In the genomic region with DNA sequence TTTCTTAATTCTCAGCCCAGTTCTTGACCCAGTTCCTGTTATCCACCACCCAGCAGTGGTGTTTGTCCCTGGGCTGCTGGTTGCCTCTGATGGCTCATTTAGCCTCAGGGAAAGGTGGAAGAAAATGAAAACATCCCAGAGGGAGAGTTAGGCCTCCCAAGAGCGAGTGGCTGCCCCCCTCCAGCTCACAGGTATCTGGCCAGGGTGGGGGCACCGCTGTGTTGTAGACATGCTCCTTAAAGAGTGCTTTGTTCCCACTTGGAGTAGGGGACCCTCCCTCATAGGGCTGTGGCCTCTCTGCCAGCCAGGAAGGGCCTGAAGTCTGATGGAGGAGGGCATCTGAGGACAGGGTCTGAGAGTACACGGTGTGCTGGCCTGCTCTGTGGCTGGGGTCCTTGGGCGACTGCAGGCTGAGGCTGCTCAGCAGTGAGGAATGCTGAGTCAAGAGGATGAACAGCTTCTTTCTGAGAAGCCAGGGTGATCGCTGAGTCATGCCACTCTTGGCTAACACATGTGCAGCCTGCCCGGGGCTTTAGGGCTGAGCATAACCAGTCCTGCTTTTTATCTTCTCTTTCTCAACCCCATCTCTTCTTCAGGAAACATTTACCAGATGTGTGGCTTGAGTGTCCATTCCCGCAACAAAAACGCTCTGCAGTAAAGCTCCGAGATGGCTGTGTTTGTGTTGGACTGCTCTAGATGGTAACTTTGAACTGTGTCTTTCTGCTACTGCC, we compare ENCODE assay signal across 1 cellular context.
TF ChIP-seq lines count a peak whose summit lies in the region.

No MANE protein-coding gene starts in this region.

TF ChIP-seq in IMR-90, 13 proteins besides CTCF, POLR2A, EP300 and RAD21:
- peak; percentile 95 for TF ChIP-seq MAFK (IDR thresholded peaks at IDR 0.05; ENCODE audit: low read depth, low read length)
- TF ChIP-seq, protein P1, sequence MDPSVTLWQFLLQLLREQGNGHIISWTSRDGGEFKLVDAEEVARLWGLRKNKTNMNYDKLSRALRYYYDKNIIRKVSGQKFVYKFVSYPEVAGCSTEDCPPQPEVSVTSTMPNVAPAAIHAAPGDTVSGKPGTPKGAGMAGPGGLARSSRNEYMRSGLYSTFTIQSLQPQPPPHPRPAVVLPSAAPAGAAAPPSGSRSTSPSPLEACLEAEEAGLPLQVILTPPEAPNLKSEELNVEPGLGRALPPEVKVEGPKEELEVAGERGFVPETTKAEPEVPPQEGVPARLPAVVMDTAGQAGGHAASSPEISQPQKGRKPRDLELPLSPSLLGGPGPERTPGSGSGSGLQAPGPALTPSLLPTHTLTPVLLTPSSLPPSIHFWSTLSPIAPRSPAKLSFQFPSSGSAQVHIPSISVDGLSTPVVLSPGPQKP (IDR thresholded peaks at IDR 0.05; ENCODE audit: borderline replicate concordance, low read depth, low read length) = no peak
- TF ChIP-seq MXI1 (IDR thresholded peaks at IDR 0.05; ENCODE audit: borderline replicate concordance, low read depth, low read length) = peak; percentile 98; the same call in 1 of the 2 replicates
- peak; percentile 77; the same call in 1 of the 2 replicates for TF ChIP-seq CHD1 (IDR thresholded peaks at IDR 0.05; ENCODE audit: low read depth, low read length)
- TF ChIP-seq, protein P2, sequence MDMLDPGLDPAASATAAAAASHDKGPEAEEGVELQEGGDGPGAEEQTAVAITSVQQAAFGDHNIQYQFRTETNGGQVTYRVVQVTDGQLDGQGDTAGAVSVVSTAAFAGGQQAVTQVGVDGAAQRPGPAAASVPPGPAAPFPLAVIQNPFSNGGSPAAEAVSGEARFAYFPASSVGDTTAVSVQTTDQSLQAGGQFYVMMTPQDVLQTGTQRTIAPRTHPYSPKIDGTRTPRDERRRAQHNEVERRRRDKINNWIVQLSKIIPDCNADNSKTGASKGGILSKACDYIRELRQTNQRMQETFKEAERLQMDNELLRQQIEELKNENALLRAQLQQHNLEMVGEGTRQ (IDR thresholded peaks at IDR 0.05; ENCODE audit: low read depth, low read length) = no peak
- TF ChIP-seq SMC3 (IDR thresholded peaks at IDR 0.05; ENCODE audit: low read depth, low read length) = no peak; the same call in 1 of the 2 replicates
- no peak for TF ChIP-seq RFX5 (IDR thresholded peaks at IDR 0.05; ENCODE audit: low read depth, low read length)
- peak; percentile 81 for TF ChIP-seq RCOR1 (IDR thresholded peaks at IDR 0.05; ENCODE audit: insufficient replicate concordance, low read length)
- peak; percentile 51; the same call in 1 of the 2 replicates for TF ChIP-seq MAZ (IDR thresholded peaks at IDR 0.05; ENCODE audit: borderline replicate concordance, low read depth, low read length)
- peak; percentile 98 for TF ChIP-seq NFE2L2 (IDR thresholded peaks at IDR 0.05; ENCODE audit: low read depth, low read length)
- no peak; the same call in 1 of the 2 replicates for TF ChIP-seq BHLHE40 (IDR thresholded peaks at IDR 0.05; ENCODE audit: low read depth, low read length)
- peak; percentile 89 for TF ChIP-seq FOS (IDR thresholded peaks at IDR 0.05; ENCODE audit: low read depth, low read length)
- peak; percentile 91 for TF ChIP-seq CEBPB (IDR thresholded peaks at IDR 0.05; ENCODE audit: low read depth, low read length)
TF ChIP-seq in IMR-90: peak in this region for 8.
